Comparison of ENCODE assay signal across 8 cellular contexts in genomic region chr22:37633082-37633692, GRCh38. TPM values are rescaled to one million over a fixed set of nuclear protein-coding genes. Genes with fewer than 3 reads are reported as not detected.
DNase-seq lines count a peak whose midpoint lies in the region; ATAC-seq and TF ChIP-seq lines count a peak whose summit lies in the region.

No MANE protein-coding gene starts in this region.

- H3K36me3 ChIP-seq in psoas muscle (ENCODE audit: insufficient read depth in 1 of 2, low read depth in 1 of 2) = peaks cover 0 to 46% of the 10 kb centered on the region in 2 donors

- peaks cover 21% of the 10 kb centered on the region for H3K4me1 ChIP-seq in psoas muscle

- peak overlapping the region; percentile 64 for H3K4me3 ChIP-seq in coronary artery
- peak overlapping the region; percentile 33 for H3K4me3 ChIP-seq in psoas muscle

- intact Hi-C loops in psoas muscle (cut with DNase I) = no loop called here

- ATAC-seq in GM18517 (IDR thresholded peaks at IDR 0.05; ENCODE audit: unreplicated experiment) (peak; percentile 63), GM21723 (IDR thresholded peaks at IDR 0.05; ENCODE audit: unreplicated experiment) (peak; percentile 60), psoas muscle (peak in 2 of 4 donors; percentile 7 to 13)

- TF ChIP-seq CTCF in coronary artery (IDR thresholded peaks at IDR 0.05) = no peak
- TF ChIP-seq CTCF in psoas muscle (IDR thresholded peaks at IDR 0.05) = no peak

- H3K27me3 ChIP-seq in psoas muscle (ENCODE audit: insufficient read depth in 3 of 3, low read length in 2 of 3) = no peaks in the 10 kb centered on the region

- H3K27ac ChIP-seq in coronary artery (peak overlapping the region; percentile 35 to 90), psoas muscle (peak overlapping the region; percentile 58)

- no peaks in the 10 kb centered on the region for H3K9me3 ChIP-seq in psoas muscle

- 36 to 46% (median 41%) methylated on average over 13 of the region's 13 CpGs for WGBS in psoas muscle, 3 donors

- peak; percentile 74 to 89 for DNase-seq in Kasumi-1 (lab: John Stamatoyannopoulos, UW)
- DNase-seq in coronary artery (ENCODE audit: low spot score) = no peak
- DNase-seq in psoas muscle = no peak
- DNase-seq in RKO (ENCODE audit: low spot score) = no peak
- DNase-seq in NCI-H524 (lab: John Stamatoyannopoulos, UW) = no peak
- no peak for DNase-seq in HT-29 (ENCODE audit: low spot score)

RNA-seq across cellular contexts. Expression of gene SH3BP1, which starts 6.3 kb away (rescaled TPM):
- total RNA-seq in psoas muscle = 1 to 10 TPM; 1.4 to 2.4 (median 1.9) TPM
- polyA plus RNA-seq in psoas muscle = under 1 TPM; 0.20 to 0.64 (median 0.34) TPM
- 38.8 and 47.1 TPM in 2 replicates for total RNA-seq in HT-29 (2014; rRNA removed; shearing (Covaris generic))

RNA-seq across cellular contexts. Expression of gene GGA1, which starts 24.6 kb away (rescaled TPM):
- 10 to 100 TPM; 31.9 to 37.2 (median 33.1) TPM for total RNA-seq in psoas muscle
- 10 to 100 TPM; 30.2 to 39.4 (median 39.4) TPM for polyA plus RNA-seq in psoas muscle
- 54.1 and 55.1 TPM in 2 replicates for total RNA-seq in HT-29 (2014; rRNA removed; shearing (Covaris generic))

RNA-seq across cellular contexts. Expression of gene PDXP, which starts 25.3 kb away (rescaled TPM):
- 10 to 100 TPM in 3 of 4 donors, 1 to 10 TPM in 1; 9.0 to 13.0 (median 12.3) TPM for total RNA-seq in psoas muscle
- 10 to 100 TPM in 2 of 3 donors, 1 to 10 TPM in 1; 9.8 to 37.9 (median 24.4) TPM for polyA plus RNA-seq in psoas muscle
- total RNA-seq in HT-29 (2014; rRNA removed; shearing (Covaris generic)) = 25.4 and 33.0 TPM in 2 replicates

RNA-seq across cellular contexts. Expression of gene LGALS1, which starts 42.2 kb away (rescaled TPM):
- total RNA-seq in psoas muscle = 1,000 to 10,000 TPM in 1 of 4 donors, 100 to 1,000 TPM in 3; 434 to 1,013 (median 908) TPM
- polyA plus RNA-seq in psoas muscle = 1,000 to 10,000 TPM in 2 of 3 donors, 100 to 1,000 TPM in 1; 717 to 1,817 (median 1,077) TPM
- 15.3 and 30.9 TPM in 2 replicates for total RNA-seq in HT-29 (2014; rRNA removed; shearing (Covaris generic))

RNA-seq across cellular contexts. Expression of gene NOL12, which starts 53.0 kb away (rescaled TPM):
- total RNA-seq in psoas muscle = 10 to 100 TPM; 11.9 to 15.4 (median 12.3) TPM
- 10 to 100 TPM; 21.0 to 43.4 (median 22.0) TPM for polyA plus RNA-seq in psoas muscle
- 25.2 and 42.3 TPM in 2 replicates for total RNA-seq in HT-29 (2014; rRNA removed; shearing (Covaris generic))

Comparison
In these comparisons a context has a peak if more than half of its experiments do, and no peak if none do; other contexts are left out.
1. DNase-seq: peak in Kasumi-1 (2 of 2); none in coronary artery (single experiment), psoas muscle (0 of 2), RKO (single experiment), NCI-H524 (0 of 2) and HT-29 (single experiment).
2. RNA of gene SH3BP1, which starts 6.3 kb away (total RNA-seq): 38.8 to 47.1 TPM in HT-29; 1.4 to 2.4 TPM in psoas muscle; every median in the first group is over 10 times any median in the second.